Comparison of ENCODE assay signal across 12 cellular contexts in genomic region chr1:11339346-11340247, GRCh38.
DNase-seq lines count a peak whose midpoint lies in the region; ATAC-seq and TF ChIP-seq lines count a peak whose summit lies in the region.
"Had no signal": no experiment of that assay in that cellular context is flagged by ENCODE, and none has a peak within 500 bp of the region (broad histone marks: within the 10 kb centered on the region; RNA-seq: fewer than 3 reads in every experiment).

No MANE protein-coding gene starts in this region.

- peak; percentile 94 for DNase-seq in DMS 273 (lab: John Stamatoyannopoulos, UW; ENCODE audit: unreplicated experiment)
- DNase-seq in NCI-H128 (lab: John Stamatoyannopoulos, UW; ENCODE audit: unreplicated experiment) = peak; percentile 81
- peak; percentile 45 for DNase-seq in RWPE1 (ENCODE audit: low spot score)
- DNase-seq in mucosa of descending colon = peak in 2 of 3 donors; percentile 29 to 64
- no peak for DNase-seq in ascending aorta (ENCODE audit: low spot score in 2 of 2)
- DNase-seq in NK-92 treated with Interleukin-12 subunit alpha and Interleukin-12 subunit beta, amount 100 ng/mL, for 24 hours (lab: John Stamatoyannopoulos, UW) = no peak
- no peak for DNase-seq in cortex of kidney (lab: John Stamatoyannopoulos, UW)
- no peak for DNase-seq in mucosa of gallbladder (ENCODE audit: low spot score)
- DNase-seq: activated CD4-positive, alpha-beta T cell treated with anti-CD3 and anti-CD28 coated beads for 1 hour; activated naive CD8-positive, alpha-beta T cell treated with anti-CD3 and anti-CD28 coated beads, Interleukin-2, amount 50 U/mL, for 24 hours; HCEC 1CT had no signal

- peak; percentile 75 for ATAC-seq in mucosa of descending colon
- ATAC-seq: activated naive CD8-positive, alpha-beta T cell treated with anti-CD3 and anti-CD28 coated beads, Interleukin-2, amount 50 U/mL, for 24 hours had no signal

- H3K4me3 ChIP-seq in mucosa of descending colon (no peak overlapping the region), ascending aorta (no peak overlapping the region)
- H3K4me3 ChIP-seq: skin epidermis had no signal

- TF ChIP-seq CTCF in RWPE1 (conservative IDR thresholded peaks at IDR 0.05; ENCODE audit: low read depth) = no peak
- TF ChIP-seq CTCF in mucosa of descending colon (IDR thresholded peaks at IDR 0.05) = no peak
- TF ChIP-seq CTCF in ascending aorta (IDR thresholded peaks at IDR 0.05) = no peak

- intact Hi-C loops in mucosa of descending colon (cut with DNase I, micrococcal nuclease) = no loop called here
- intact Hi-C loops in ascending aorta (cut with DNase I) = no loop called here

- no peaks in the 10 kb centered on the region for H3K36me3 ChIP-seq in mucosa of descending colon (ENCODE audit: low read depth)
- H3K36me3 ChIP-seq in ascending aorta = no peaks in the 10 kb centered on the region

- H3K9me3 ChIP-seq in mucosa of descending colon = no peaks in the 10 kb centered on the region
- H3K9me3 ChIP-seq in ascending aorta = no peaks in the 10 kb centered on the region

- peak overlapping the region; percentile 60 for H3K27ac ChIP-seq in RWPE1
- H3K27ac ChIP-seq in ascending aorta = no peak overlapping the region
- H3K27ac ChIP-seq: skin epidermis had no signal

- POLR2A ChIA-PET in RWPE1 (lab: Yijun Ruan, JAX; ENCODE audit: low non-redundant PET) = no interaction called here

- H3K4me1 ChIP-seq in mucosa of descending colon (ENCODE audit: low read depth) = no peaks in the 10 kb centered on the region
- no peaks in the 10 kb centered on the region for H3K4me1 ChIP-seq in ascending aorta

- CTCF ChIA-PET in RWPE1 (lab: Yijun Ruan, JAX) = no interaction called here

- no peaks in the 10 kb centered on the region for H3K27me3 ChIP-seq in ascending aorta

Comparison
In these comparisons a context has a peak if more than half of its experiments do, and no peak if none do; other contexts are left out.
1. DNase-seq: peak in DMS 273 (single experiment), NCI-H128 (single experiment), RWPE1 (single experiment) and mucosa of descending colon (2 of 3); none in ascending aorta (0 of 2), NK-92 treated with Interleukin-12 subunit alpha and Interleukin-12 subunit beta, amount 100 ng/mL, for 24 hours (single experiment), cortex of kidney (single experiment) and mucosa of gallbladder (single experiment).